Comparison of ENCODE assay signal across 9 cellular contexts in the genomic region with DNA sequence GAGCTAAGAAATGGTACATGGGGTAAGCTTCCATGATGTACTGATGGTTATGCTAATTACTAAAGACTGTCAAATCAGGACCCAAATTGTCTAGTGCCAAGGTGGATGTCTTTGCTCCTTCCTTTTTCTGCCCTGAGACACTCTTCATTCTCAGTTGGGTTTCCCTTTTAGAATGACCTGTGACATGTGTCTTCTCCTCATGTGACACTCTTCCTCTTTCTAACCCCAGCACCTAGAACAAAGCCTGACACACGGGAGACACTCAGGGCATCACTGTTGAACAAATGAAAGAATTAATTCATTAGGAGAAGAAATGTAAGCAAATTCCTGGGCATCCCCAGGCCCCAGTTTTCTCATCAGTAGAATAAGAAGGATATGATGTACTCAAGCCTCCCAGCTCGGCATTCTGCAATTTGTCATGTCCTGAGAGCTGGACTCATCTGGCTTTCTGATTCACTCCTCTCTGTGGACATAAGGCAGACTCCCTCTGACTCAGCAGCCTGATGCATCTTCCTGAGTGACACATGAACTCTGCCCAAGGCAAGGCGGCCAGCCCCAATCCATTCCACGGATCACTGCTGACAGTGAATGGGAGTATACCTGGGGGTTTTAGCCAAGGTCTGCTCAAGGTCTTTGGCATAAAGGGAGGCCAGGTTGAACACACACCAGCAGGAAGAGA.
A peak's percentile ranks its signal among the peaks of the same experiment; 100 is the strongest.
DNase-seq lines count a peak whose midpoint lies in the region; ATAC-seq, FAIRE-seq and TF ChIP-seq lines count a peak whose summit lies in the region.
"Had no signal": no experiment of that assay in that cellular context is flagged by ENCODE, and none has a peak within 500 bp of the region (broad histone marks: within the 10 kb centered on the region; RNA-seq: fewer than 3 reads in every experiment).

No MANE protein-coding gene starts in this region.

- no peak overlapping the region for H3K4me3 Mint-ChIP-seq in Caco-2 (ENCODE audit: unreplicated experiment)
- peak overlapping the region; percentile 33 for H3K4me3 Mint-ChIP-seq in osteocyte (ENCODE audit: unreplicated experiment)
- H3K4me3 Mint-ChIP-seq: effector memory CD8-positive, alpha-beta T cell had no signal

- BruUV-seq in Caco-2 (replicated peaks; lab: Mats Ljungman, UMichigan), result no TSS peak

- TF ChIP-seq CTCF in Caco-2 (IDR thresholded peaks at IDR 0.05; ENCODE audit: insufficient read depth in 1 of 2, low read depth in 1 of 2, low read length in 1 of 2, severe bottlenecking in 1 of 2, unreplicated experiment in 1 of 2) (no peak), osteocyte (IDR thresholded peaks at IDR 0.05) (no peak)

- H3K27me3 Mint-ChIP-seq in Caco-2 (ENCODE audit: insufficient read depth, unreplicated experiment) (no peaks in the 10 kb centered on the region), osteocyte (ENCODE audit: unreplicated experiment) (no peaks in the 10 kb centered on the region)

- FAIRE-seq in GM19239 (lab: Jason Lieb, UNC), result no peak

- H3K36me3 ChIP-seq in Caco-2 (ENCODE audit: control insufficient read depth, insufficient read depth, low read length), result no peaks in the 10 kb centered on the region

- ATAC-seq in esophagus mucosa, result peak; percentile 90
- ATAC-seq: effector memory CD8-positive, alpha-beta T cell had no signal

- H3K27ac Mint-ChIP-seq in Caco-2 (ENCODE audit: unreplicated experiment), result no peak overlapping the region
- no peak overlapping the region for H3K27ac Mint-ChIP-seq in osteocyte (ENCODE audit: unreplicated experiment)
- H3K27ac Mint-ChIP-seq: effector memory CD8-positive, alpha-beta T cell had no signal

- H3K27me3 ChIP-seq in Caco-2 (replicated peaks; ENCODE audit: control insufficient read depth, insufficient read depth, low read length), result no peaks in the 10 kb centered on the region

- H3K4me1 Mint-ChIP-seq in Caco-2 (ENCODE audit: low read depth, unreplicated experiment) (peaks cover 26% of the 10 kb centered on the region), osteocyte (ENCODE audit: unreplicated experiment) (peaks cover 39% of the 10 kb centered on the region)

- intact Hi-C loops in Caco-2 (cut with micrococcal nuclease; ENCODE audit: unreplicated experiment), result loop anchor here (2.0 kb wide), 1 partner anchor 593 kb away; no protein-coding TSS in a partner anchor

- POLR2A ChIA-PET in Caco-2 (lab: Charles Lee), result no interaction called here

- H3K4me3 ChIP-seq in Caco-2 (ENCODE audit: low read depth, low read length), result no peak overlapping the region

- peak; percentile 37 to 57 for DNase-seq in Caco-2
- peak; percentile 11 for DNase-seq in NCI-H774 (lab: John Stamatoyannopoulos, UW)
- DNase-seq in osteocyte (ENCODE audit: extremely low spot score, unreplicated experiment), result peak; percentile 86
- no peak for DNase-seq in activated gamma-delta T cell (lab: John Stamatoyannopoulos, UW)
- DNase-seq in GM19239 (ENCODE audit: insufficient read length, low spot score), result no peak
- no peak for DNase-seq in superior temporal gyrus (ENCODE audit: extremely low spot score)
- no peak for DNase-seq in DMS 273 (lab: John Stamatoyannopoulos, UW; ENCODE audit: unreplicated experiment)
- DNase-seq: effector memory CD8-positive, alpha-beta T cell had no signal

- H3K36me3 Mint-ChIP-seq in Caco-2 (ENCODE audit: insufficient read depth, unreplicated experiment), result no peaks in the 10 kb centered on the region
- H3K36me3 Mint-ChIP-seq in osteocyte (ENCODE audit: unreplicated experiment), result no peaks in the 10 kb centered on the region

- no peaks in the 10 kb centered on the region for H3K9me3 Mint-ChIP-seq in Caco-2 (ENCODE audit: unreplicated experiment)
- no peaks in the 10 kb centered on the region for H3K9me3 Mint-ChIP-seq in osteocyte (ENCODE audit: unreplicated experiment)
- H3K9me3 Mint-ChIP-seq: effector memory CD8-positive, alpha-beta T cell had no signal

- CTCF ChIA-PET in Caco-2 (lab: Charles Lee), result interaction anchor here (1.0 to 1.2 kb wide), 3 partner anchors 11 to 547 kb away, joined by 3 to 7 read pairs (median 4); no protein-coding TSS in a partner anchor

- H3K4me1 ChIP-seq in Caco-2, result peaks cover 3% of the 10 kb centered on the region; the same call in 1 of the 2 replicates

- no peaks in the 10 kb centered on the region for H3K9me3 ChIP-seq in Caco-2

Comparison
In these comparisons a context has a peak if more than half of its experiments do, and no peak if none do; other contexts are left out.
1. DNase-seq: peak in Caco-2 (2 of 2), NCI-H774 (single experiment) and osteocyte (single experiment); none in activated gamma-delta T cell (single experiment), GM19239 (single experiment), superior temporal gyrus (single experiment) and DMS 273 (single experiment).